In genomic region chr19:58551123-58551497, GRCh38 we compare ENCODE assay signal across 24 cellular contexts. TPM values are rescaled to one million over a fixed set of nuclear protein-coding genes. Genes with fewer than 3 reads are reported as not detected.
DNase-seq lines count a peak whose midpoint lies in the region; ATAC-seq, FAIRE-seq and TF ChIP-seq lines count a peak whose summit lies in the region.
"Had no signal": no experiment of that assay in that cellular context is flagged by ENCODE, and none has a peak within 500 bp of the region (broad histone marks: within the 10 kb centered on the region; RNA-seq: fewer than 3 reads in every experiment).

No MANE protein-coding gene starts in this region.

- 86% methylated on average over 1 of the region's 1 CpG for WGBS in HepG2 (ENCODE audit: low lambda C conversion rate)
- WGBS in right lobe of liver (ENCODE audit: insufficient coverage, low coverage, low lambda C conversion rate, missing lambda C conversion rate) = 36% methylated on average over 1 of the region's 1 CpG

- H3K27me3 ChIP-seq in HepG2 (ENCODE audit: control insufficient read depth in 1 of 2, insufficient read depth in 2 of 2, low read length in 2 of 2) = no peaks in the 10 kb centered on the region
- no peaks in the 10 kb centered on the region for H3K27me3 ChIP-seq in right lobe of liver
- no peaks in the 10 kb centered on the region for H3K27me3 ChIP-seq in HAP-1 (ENCODE audit: low read depth)
- H3K27me3 ChIP-seq: BLaER1, SJSA1 had no signal

- POLR2A ChIA-PET in HepG2 (lab: Yijun Ruan, JAX) = interaction anchor here (0.6 to 2.5 kb wide), 4 partner anchors 8 to 37 kb away, joined by 3 to 8 read pairs (median 4); partner anchors contain the start of gene ZBTB45

- BruUV-seq in HepG2 (replicated peaks; lab: Mats Ljungman, UMichigan) = no TSS peak

- H3K4me3 ChIP-seq in HepG2 (replicated peaks in 1 of 3; ENCODE audit: insufficient read depth in 1 of 3, low read depth in 2 of 3, low read length in 3 of 3) (no peak overlapping the region), right lobe of liver (no peak overlapping the region), HAP-1 (no peak overlapping the region)
- H3K4me3 ChIP-seq: BLaER1, SJSA1 had no signal

- peaks cover 34% of the 10 kb centered on the region for H3K4me1 ChIP-seq in HepG2 (ENCODE audit: insufficient read depth, low read length)
- peaks cover 0 to 21% (median 9%) of the 10 kb centered on the region in 4 donors for H3K4me1 ChIP-seq in right lobe of liver
- peaks cover 15% of the 10 kb centered on the region for H3K4me1 ChIP-seq in HAP-1

- no peak for ATAC-seq in HepG2
- no peak for ATAC-seq in right lobe of liver
- no peak for ATAC-seq in T-helper 17 cell
- ATAC-seq in stimulated activated naive B cell treated with anti-CD40 and anti-IgM and Interleukin-4, amounts not matched to agents 10 μg/mL and 1 μg/mL and 100 μg/mL, for 72 hours (replicated peaks) = no peak
- ATAC-seq: esophagus mucosa, T-cell had no signal

- no peak for TF ChIP-seq EP300 in HepG2 (IDR thresholded peaks at IDR 0.05; ENCODE audit: low read depth in 2 of 2, low read length in 2 of 2)
- TF ChIP-seq EP300 in HepG2 (CRISPR knock-in tag; IDR thresholded peaks at IDR 0.05; ENCODE audit: borderline replicate concordance) = no peak

- H3K27ac Mint-ChIP-seq in T-helper 17 cell (peak overlapping the region; percentile 14), endothelial cell (ENCODE audit: unreplicated experiment) (no peak overlapping the region)
- H3K27ac Mint-ChIP-seq in stimulated activated naive B cell treated with anti-CD40 and anti-IgM and Interleukin-4, amounts not matched to agents 10 μg/mL and 1 μg/mL and 100 μg/mL, for 72 hours = peak overlapping the region; percentile 90
- H3K27ac Mint-ChIP-seq: dendritic cell treated with granulocyte-macrophage colony-stimulating factor and Interleukin-4, amounts not matched to agents 40 ng/mL and 50 ng/mL, for 4 days; T-cell had no signal

- peaks cover 37% of the 10 kb centered on the region for H3K4me1 Mint-ChIP-seq in T-helper 17 cell
- peaks cover 19% of the 10 kb centered on the region for H3K4me1 Mint-ChIP-seq in endothelial cell (ENCODE audit: unreplicated experiment)
- H3K4me1 Mint-ChIP-seq in stimulated activated naive B cell treated with anti-CD40 and anti-IgM and Interleukin-4, amounts not matched to agents 10 μg/mL and 1 μg/mL and 100 μg/mL, for 72 hours = peaks cover 48 to 70% of the 10 kb centered on the region in 2 donors

- no peak for FAIRE-seq in HepG2 (lab: Jason Lieb, UNC)
- FAIRE-seq: TTC549 had no signal

- TF ChIP-seq CTCF in HepG2 (CRISPR knock-in tag; IDR thresholded peaks at IDR 0.05) (no peak), right lobe of liver (IDR thresholded peaks at IDR 0.05) (no peak), endothelial cell (IDR thresholded peaks at IDR 0.05; ENCODE audit: unreplicated experiment) (no peak)

- H2AFZ ChIP-seq in HepG2 (ENCODE audit: low read length) = no peak overlapping the region

- CTCF ChIA-PET in HepG2 (lab: Yijun Ruan, JAX; ENCODE audit: low intra/inter-chr PET ratio, low total read pairs) = no interaction called here

- TF ChIP-seq RAD21 in HepG2 (CRISPR knock-in tag; IDR thresholded peaks at IDR 0.05) = no peak

- no peaks in the 10 kb centered on the region for H3K9me3 Mint-ChIP-seq in endothelial cell (ENCODE audit: unreplicated experiment)
- no peaks in the 10 kb centered on the region for H3K9me3 Mint-ChIP-seq in stimulated activated naive B cell treated with anti-CD40 and anti-IgM and Interleukin-4, amounts not matched to agents 10 μg/mL and 1 μg/mL and 100 μg/mL, for 72 hours
- H3K9me3 Mint-ChIP-seq: dendritic cell treated with granulocyte-macrophage colony-stimulating factor and Interleukin-4, amounts not matched to agents 40 ng/mL and 50 ng/mL, for 4 days; T-cell had no signal

- in situ Hi-C loops in HepG2 (cut with HindIII; ENCODE audit: extremely low pct_ligation_motif_present, low pct_unique_long_range_greater_than_20kb) (no loop called here), HAP-1 (cut with MboI; ENCODE audit: low sequenced_read_pairs) (no loop called here)

- H3K27ac ChIP-seq in HepG2 (ENCODE audit: extremely low read length, insufficient read depth, low read length) (no peak overlapping the region), right lobe of liver (no peak overlapping the region)
- H3K27ac ChIP-seq: BLaER1, SJSA1 had no signal

- H3K36me3 Mint-ChIP-seq in T-helper 17 cell (ENCODE audit: low read depth) (peaks cover 16% of the 10 kb centered on the region), endothelial cell (ENCODE audit: low read depth, unreplicated experiment) (peaks cover 51% of the 10 kb centered on the region)
- H3K36me3 Mint-ChIP-seq in stimulated activated naive B cell treated with anti-CD40 and anti-IgM and Interleukin-4, amounts not matched to agents 10 μg/mL and 1 μg/mL and 100 μg/mL, for 72 hours = peaks cover 63 to 74% of the 10 kb centered on the region in 2 donors

- no peak overlapping the region for H3K4me3 Mint-ChIP-seq in T-helper 17 cell
- H3K4me3 Mint-ChIP-seq in endothelial cell (ENCODE audit: unreplicated experiment) = peak overlapping the region; percentile 79
- no peak overlapping the region for H3K4me3 Mint-ChIP-seq in stimulated activated naive B cell treated with anti-CD40 and anti-IgM and Interleukin-4, amounts not matched to agents 10 μg/mL and 1 μg/mL and 100 μg/mL, for 72 hours
- H3K4me3 Mint-ChIP-seq: dendritic cell treated with granulocyte-macrophage colony-stimulating factor and Interleukin-4, amounts not matched to agents 40 ng/mL and 50 ng/mL, for 4 days had no signal

- H3K4me2 ChIP-seq in HepG2 (ENCODE audit: low read depth, low read length) = no peak overlapping the region
- H3K4me2 ChIP-seq: BLaER1 had no signal

- intact Hi-C loops in HepG2 (cut with micrococcal nuclease; ENCODE audit: unreplicated experiment) (no loop called here), right lobe of liver (cut with DNase I) (no loop called here)

- no peak for DNase-seq in HepG2 (ENCODE audit: low spot score)
- no peak for DNase-seq in right lobe of liver
- DNase-seq in T-helper 17 cell = no peak
- DNase-seq in endothelial cell (ENCODE audit: low spot score) = no peak
- DNase-seq in stimulated activated naive B cell treated with anti-CD40 and anti-IgM and Interleukin-4, amounts not matched to agents 10 μg/mL and 1 μg/mL and 100 μg/mL, for 72 hours = no peak
- no peak for DNase-seq in NCI-H345 (lab: John Stamatoyannopoulos, UW)
- DNase-seq in stimulated activated naive CD4-positive, alpha-beta T cell treated with Interleukin-2 at 50 U/mL for 16 hours (lab: John Stamatoyannopoulos, UW) = no peak
- no peak for DNase-seq in HAP-1 (ENCODE audit: low spot score in 2 of 2)
- DNase-seq: activated CD4-positive, alpha-beta T cell treated with anti-CD3 and anti-CD28 coated beads, Interleukin-2, amount 50 U/mL, for 48 hours; activated CD8-positive, alpha-beta memory T cell treated with anti-CD3 and anti-CD28 coated beads, Interleukin-2, amount 50 U/mL, for 4 hours; central memory CD4-positive, alpha-beta T cell; mesendoderm; NCI-H1092; NCI-H1694 treated with DMSO at 0.1 percent for 48 hours; occipital lobe; stimulated activated CD4-positive, alpha-beta T cell treated with anti-CD3 and anti-CD28 coated beads, Interleukin-4, amount 100 ng/mL, for 1 hour; substantia nigra; trophoblast cell had no signal

- H3K27me3 Mint-ChIP-seq in T-helper 17 cell (no peaks in the 10 kb centered on the region), endothelial cell (ENCODE audit: unreplicated experiment) (peaks cover 15% of the 10 kb centered on the region)
- H3K27me3 Mint-ChIP-seq in stimulated activated naive B cell treated with anti-CD40 and anti-IgM and Interleukin-4, amounts not matched to agents 10 μg/mL and 1 μg/mL and 100 μg/mL, for 72 hours = no peaks in the 10 kb centered on the region
- H3K27me3 Mint-ChIP-seq: dendritic cell treated with granulocyte-macrophage colony-stimulating factor and Interleukin-4, amounts not matched to agents 40 ng/mL and 50 ng/mL, for 4 days; T-cell had no signal

- peak in 1 of 2 experiments; percentile 35; a peak in 2 of 4 replicates for TF ChIP-seq POLR2A in HepG2 (IDR thresholded peaks at IDR 0.05; ENCODE audit: insufficient read depth in 1 of 2, low read depth in 2 of 2, low read length in 2 of 2)
- TF ChIP-seq POLR2A in right lobe of liver (IDR thresholded peaks at IDR 0.05) = no peak

- peaks cover 35% of the 10 kb centered on the region for H4K20me1 ChIP-seq in HepG2 (ENCODE audit: insufficient read depth, low read length)

- H3K9ac ChIP-seq in HepG2 (ENCODE audit: insufficient read depth, low read depth, low read length) = no peak overlapping the region
- H3K9ac ChIP-seq: BLaER1 had no signal

- H3K79me2 ChIP-seq in HepG2 (ENCODE audit: insufficient read depth, low read length) = peaks cover 26% of the 10 kb centered on the region

- H3K9me3 ChIP-seq in HepG2 (ENCODE audit: low read length) = no peaks in the 10 kb centered on the region
- no peaks in the 10 kb centered on the region for H3K9me3 ChIP-seq in right lobe of liver
- no peaks in the 10 kb centered on the region for H3K9me3 ChIP-seq in T-helper 17 cell (ENCODE audit: control insufficient read depth, low read length, poor library complexity, severe bottlenecking)
- H3K9me3 ChIP-seq in HAP-1 = no peaks in the 10 kb centered on the region
- H3K9me3 ChIP-seq: BLaER1, SJSA1 had no signal

- H3K36me3 ChIP-seq in HepG2 (replicated peaks in 1 of 2; ENCODE audit: control insufficient read depth in 1 of 2, insufficient read depth in 2 of 2, low read length in 2 of 2) (peaks cover 37 to 65% of the 10 kb centered on the region in 2 experiments), right lobe of liver (peaks cover 17 to 64% (median 40%) of the 10 kb centered on the region in 4 donors), HAP-1 (replicated peaks) (peaks cover 73% of the 10 kb centered on the region)

RNA-seq across cellular contexts. Expression of gene CHMP2A, which starts 3.8 kb away (rescaled TPM):
- total RNA-seq in HepG2 (2016; rRNA removed; fragmentation: Illumina TruSeq; extraction: Trizol) = 55.0 and 70.9 TPM in 2 replicates
- 45.6 and 61.8 TPM in 2 replicates for total RNA-seq in HepG2 (2016; cell fraction: cytosol; rRNA removed; fragmentation: Illumina TruSeq; extraction: Trizol; ENCODE audit: low read depth)
- total RNA-seq in HepG2 (2016; cell fraction: insoluble cytoplasmic fraction; rRNA removed; fragmentation: Illumina TruSeq; extraction: Trizol) = 56.2 and 72.4 TPM in 2 replicates
- total RNA-seq in HepG2 (2016; cell fraction: membrane; rRNA removed; fragmentation: Illumina TruSeq; extraction: Trizol) = 35.3 and 50.0 TPM in 2 replicates
- total RNA-seq in HepG2 (2016; cell fraction: nucleus; rRNA removed; fragmentation: Illumina TruSeq; extraction: Trizol) = 22.1 and 25.7 TPM in 2 replicates
- 49.7 and 51.4 TPM in 2 replicates for polyA plus RNA-seq in HepG2 (2011; rRNA removed)
- 61.9 and 66.7 TPM in 2 replicates for polyA plus RNA-seq in HepG2 (2011; cell fraction: cytosol; rRNA removed)
- polyA plus RNA-seq in HepG2 (2011; cell fraction: nucleus; rRNA removed) = 108 and 113 TPM in 2 replicates
- polyA plus RNA-seq in HepG2 (2012) = 41.7 and 46.0 TPM in 2 replicates
- polyA plus RNA-seq in HepG2 (2016; cell fraction: cytosol; fragmentation: Illumina TruSeq; extraction: Trizol; ENCODE audit: low read depth) = 56.7 and 73.4 TPM in 2 replicates
- polyA plus RNA-seq in HepG2 (2016; cell fraction: insoluble cytoplasmic fraction; fragmentation: Illumina TruSeq; extraction: Trizol; ENCODE audit: low read depth) = 88.0 and 94.2 TPM in 2 replicates
- 38.7 and 48.0 TPM in 2 replicates for polyA plus RNA-seq in HepG2 (2016; cell fraction: membrane; fragmentation: Illumina TruSeq; extraction: Trizol; ENCODE audit: low read depth)
- 55.6 and 56.2 TPM in 2 replicates for polyA plus RNA-seq in HepG2 (2016; cell fraction: nucleus; fragmentation: Illumina TruSeq; extraction: Trizol; ENCODE audit: insufficient read depth, low read depth)
- 46.3 and 131 TPM in 2 replicates for polyA minus RNA-seq in HepG2 (2011; rRNA and poly(A)+ RNA removed; ENCODE audit: low replicate concordance)
- 25.4 and 27.7 TPM in 2 replicates for polyA minus RNA-seq in HepG2 (2011; cell fraction: cytosol; rRNA and poly(A)+ RNA removed)
- 21.0 and 24.5 TPM in 2 replicates for polyA minus RNA-seq in HepG2 (2011; cell fraction: nucleus; rRNA and poly(A)+ RNA removed)
- total RNA-seq in right lobe of liver = 10 to 100 TPM; 62.1 to 90.9 (median 70.7) TPM
- total RNA-seq in T-helper 17 cell = 10 to 100 TPM; 74.8 to 88.8 TPM
- total RNA-seq in endothelial cell (ENCODE audit: unreplicated experiment) = 130 TPM

RNA-seq across cellular contexts. Expression of gene TRIM28, which starts 7.2 kb away (rescaled TPM):
- total RNA-seq in HepG2 (2016; rRNA removed; fragmentation: Illumina TruSeq; extraction: Trizol) = 302 and 361 TPM in 2 replicates
- total RNA-seq in HepG2 (2016; cell fraction: cytosol; rRNA removed; fragmentation: Illumina TruSeq; extraction: Trizol; ENCODE audit: low read depth) = 29.3 and 34.8 TPM in 2 replicates
- 282 and 373 TPM in 2 replicates for total RNA-seq in HepG2 (2016; cell fraction: insoluble cytoplasmic fraction; rRNA removed; fragmentation: Illumina TruSeq; extraction: Trizol)
- total RNA-seq in HepG2 (2016; cell fraction: membrane; rRNA removed; fragmentation: Illumina TruSeq; extraction: Trizol) = 118 and 119 TPM in 2 replicates
- 266 and 307 TPM in 2 replicates for total RNA-seq in HepG2 (2016; cell fraction: nucleus; rRNA removed; fragmentation: Illumina TruSeq; extraction: Trizol)
- 439 and 461 TPM in 2 replicates for polyA plus RNA-seq in HepG2 (2011; rRNA removed)
- 192 and 284 TPM in 2 replicates for polyA plus RNA-seq in HepG2 (2011; cell fraction: cytosol; rRNA removed)
- 913 and 1,149 TPM in 2 replicates for polyA plus RNA-seq in HepG2 (2011; cell fraction: nucleus; rRNA removed)
- polyA plus RNA-seq in HepG2 (2012) = 400 and 525 TPM in 2 replicates
- polyA plus RNA-seq in HepG2 (2016; cell fraction: cytosol; fragmentation: Illumina TruSeq; extraction: Trizol; ENCODE audit: low read depth) = 31.8 and 43.0 TPM in 2 replicates
- polyA plus RNA-seq in HepG2 (2016; cell fraction: insoluble cytoplasmic fraction; fragmentation: Illumina TruSeq; extraction: Trizol; ENCODE audit: low read depth) = 296 and 460 TPM in 2 replicates
- 94.7 and 105 TPM in 2 replicates for polyA plus RNA-seq in HepG2 (2016; cell fraction: membrane; fragmentation: Illumina TruSeq; extraction: Trizol; ENCODE audit: low read depth)
- polyA plus RNA-seq in HepG2 (2016; cell fraction: nucleus; fragmentation: Illumina TruSeq; extraction: Trizol; ENCODE audit: insufficient read depth, low read depth) = 574 and 592 TPM in 2 replicates
- 1,983 and 2,170 TPM in 2 replicates for polyA minus RNA-seq in HepG2 (2011; rRNA and poly(A)+ RNA removed; ENCODE audit: low replicate concordance)
- polyA minus RNA-seq in HepG2 (2011; cell fraction: cytosol; rRNA and poly(A)+ RNA removed) = 465 and 488 TPM in 2 replicates
- polyA minus RNA-seq in HepG2 (2011; cell fraction: nucleus; rRNA and poly(A)+ RNA removed) = 351 and 419 TPM in 2 replicates
- 100 to 1,000 TPM in 3 of 6 experiments, 10 to 100 TPM in 3; 75.4 to 106 (median 94.7) TPM for total RNA-seq in right lobe of liver
- total RNA-seq in T-helper 17 cell = 100 to 1,000 TPM; 427 to 525 TPM
- 457 TPM for total RNA-seq in endothelial cell (ENCODE audit: unreplicated experiment)

RNA-seq across cellular contexts. Expression of gene UBE2M, which starts 7.3 kb away (rescaled TPM):
- total RNA-seq in HepG2 (2016; rRNA removed; fragmentation: Illumina TruSeq; extraction: Trizol) = 29.5 and 36.2 TPM in 2 replicates
- total RNA-seq in HepG2 (2016; cell fraction: cytosol; rRNA removed; fragmentation: Illumina TruSeq; extraction: Trizol; ENCODE audit: low read depth) = 14.2 and 15.5 TPM in 2 replicates
- 25.4 and 36.1 TPM in 2 replicates for total RNA-seq in HepG2 (2016; cell fraction: insoluble cytoplasmic fraction; rRNA removed; fragmentation: Illumina TruSeq; extraction: Trizol)
- 26.0 and 30.0 TPM in 2 replicates for total RNA-seq in HepG2 (2016; cell fraction: membrane; rRNA removed; fragmentation: Illumina TruSeq; extraction: Trizol)
- total RNA-seq in HepG2 (2016; cell fraction: nucleus; rRNA removed; fragmentation: Illumina TruSeq; extraction: Trizol) = 14.4 and 19.6 TPM in 2 replicates
- 50.3 and 55.5 TPM in 2 replicates for polyA plus RNA-seq in HepG2 (2011; rRNA removed)
- 32.0 and 34.7 TPM in 2 replicates for polyA plus RNA-seq in HepG2 (2011; cell fraction: cytosol; rRNA removed)
- 59.9 and 61.9 TPM in 2 replicates for polyA plus RNA-seq in HepG2 (2011; cell fraction: nucleus; rRNA removed)
- polyA plus RNA-seq in HepG2 (2012) = 47.3 and 47.7 TPM in 2 replicates
- polyA plus RNA-seq in HepG2 (2016; cell fraction: cytosol; fragmentation: Illumina TruSeq; extraction: Trizol; ENCODE audit: low read depth) = 22.8 and 27.9 TPM in 2 replicates
- polyA plus RNA-seq in HepG2 (2016; cell fraction: insoluble cytoplasmic fraction; fragmentation: Illumina TruSeq; extraction: Trizol; ENCODE audit: low read depth) = 54.2 and 62.5 TPM in 2 replicates
- polyA plus RNA-seq in HepG2 (2016; cell fraction: membrane; fragmentation: Illumina TruSeq; extraction: Trizol; ENCODE audit: low read depth) = 30.4 and 40.6 TPM in 2 replicates
- 53.2 and 66.7 TPM in 2 replicates for polyA plus RNA-seq in HepG2 (2016; cell fraction: nucleus; fragmentation: Illumina TruSeq; extraction: Trizol; ENCODE audit: insufficient read depth, low read depth)
- polyA minus RNA-seq in HepG2 (2011; rRNA and poly(A)+ RNA removed; ENCODE audit: low replicate concordance) = 39.7 and 154 TPM in 2 replicates
- polyA minus RNA-seq in HepG2 (2011; cell fraction: cytosol; rRNA and poly(A)+ RNA removed) = 26.9 and 27.3 TPM in 2 replicates
- polyA minus RNA-seq in HepG2 (2011; cell fraction: nucleus; rRNA and poly(A)+ RNA removed) = 20.8 and 23.0 TPM in 2 replicates
- 10 to 100 TPM; 16.0 to 23.5 (median 20.7) TPM for total RNA-seq in right lobe of liver
- 10 to 100 TPM; 36.1 to 63.5 TPM for total RNA-seq in T-helper 17 cell
- total RNA-seq in endothelial cell (ENCODE audit: unreplicated experiment) = 81.6 TPM

RNA-seq across cellular contexts. Expression of gene MZF1, which starts 22.0 kb away (rescaled TPM):
- total RNA-seq in HepG2 (2016; rRNA removed; fragmentation: Illumina TruSeq; extraction: Trizol) = 1.3 and 3.1 TPM in 2 replicates
- 0.97 and 1.1 TPM in 2 replicates for total RNA-seq in HepG2 (2016; cell fraction: cytosol; rRNA removed; fragmentation: Illumina TruSeq; extraction: Trizol; ENCODE audit: low read depth)
- 1.0 and 3.4 TPM in 2 replicates for total RNA-seq in HepG2 (2016; cell fraction: insoluble cytoplasmic fraction; rRNA removed; fragmentation: Illumina TruSeq; extraction: Trizol)
- 1.1 and 1.4 TPM in 2 replicates for total RNA-seq in HepG2 (2016; cell fraction: membrane; rRNA removed; fragmentation: Illumina TruSeq; extraction: Trizol)
- total RNA-seq in HepG2 (2016; cell fraction: nucleus; rRNA removed; fragmentation: Illumina TruSeq; extraction: Trizol) = 3.8 and 4.3 TPM in 2 replicates
- 8.1 and 10.0 TPM in 2 replicates for polyA plus RNA-seq in HepG2 (2011; rRNA removed)
- 3.4 and 6.6 TPM in 2 replicates for polyA plus RNA-seq in HepG2 (2011; cell fraction: cytosol; rRNA removed)
- polyA plus RNA-seq in HepG2 (2011; cell fraction: nucleus; rRNA removed) = 73.5 and 84.6 TPM in 2 replicates
- polyA plus RNA-seq in HepG2 (2012) = 4.8 and 6.6 TPM in 2 replicates
- 0.12 and 0.23 TPM in 2 replicates for polyA plus RNA-seq in HepG2 (2016; cell fraction: cytosol; fragmentation: Illumina TruSeq; extraction: Trizol; ENCODE audit: low read depth)
- polyA plus RNA-seq in HepG2 (2016; cell fraction: insoluble cytoplasmic fraction; fragmentation: Illumina TruSeq; extraction: Trizol; ENCODE audit: low read depth) = 1.3 and 1.5 TPM in 2 replicates
- polyA plus RNA-seq in HepG2 (2016; cell fraction: membrane; fragmentation: Illumina TruSeq; extraction: Trizol; ENCODE audit: low read depth) = 0.18 and 0.57 TPM in 2 replicates
- 15.9 and 16.0 TPM in 2 replicates for polyA plus RNA-seq in HepG2 (2016; cell fraction: nucleus; fragmentation: Illumina TruSeq; extraction: Trizol; ENCODE audit: insufficient read depth, low read depth)
- polyA minus RNA-seq in HepG2 (2011; rRNA and poly(A)+ RNA removed; ENCODE audit: low replicate concordance) = 12.8 and 32.3 TPM in 2 replicates
- 1.9 and 3.2 TPM in 2 replicates for polyA minus RNA-seq in HepG2 (2011; cell fraction: cytosol; rRNA and poly(A)+ RNA removed)
- 11.1 and 11.8 TPM in 2 replicates for polyA minus RNA-seq in HepG2 (2011; cell fraction: nucleus; rRNA and poly(A)+ RNA removed)
- total RNA-seq in right lobe of liver = 10 to 100 TPM in 5 of 6 experiments, 1 to 10 TPM in 1; 8.2 to 19.9 (median 14.1) TPM
- total RNA-seq in T-helper 17 cell = 10 to 100 TPM; 29.9 to 34.0 TPM
- 18.6 TPM for total RNA-seq in endothelial cell (ENCODE audit: unreplicated experiment)

RNA-seq across cellular contexts. Expression of gene ZBTB45, which starts 31.5 kb away (rescaled TPM):
- total RNA-seq in HepG2 (2016; rRNA removed; fragmentation: Illumina TruSeq; extraction: Trizol) (2.0 and 3.7 TPM in 2 replicates), right lobe of liver (1 to 10 TPM; 3.5 to 4.8 (median 4.3) TPM), T-helper 17 cell (1 to 10 TPM; 7.0 to 8.2 TPM), endothelial cell (ENCODE audit: unreplicated experiment) (22.2 TPM)
- total RNA-seq in HepG2 (2016; cell fraction: cytosol; rRNA removed; fragmentation: Illumina TruSeq; extraction: Trizol; ENCODE audit: low read depth) = 1.0 and 1.1 TPM in 2 replicates
- 1.9 and 3.8 TPM in 2 replicates for total RNA-seq in HepG2 (2016; cell fraction: insoluble cytoplasmic fraction; rRNA removed; fragmentation: Illumina TruSeq; extraction: Trizol)
- total RNA-seq in HepG2 (2016; cell fraction: membrane; rRNA removed; fragmentation: Illumina TruSeq; extraction: Trizol) = 2.8 TPM in 2 replicates
- 2.7 and 3.4 TPM in 2 replicates for total RNA-seq in HepG2 (2016; cell fraction: nucleus; rRNA removed; fragmentation: Illumina TruSeq; extraction: Trizol)
- 3.0 and 3.2 TPM in 2 replicates for polyA plus RNA-seq in HepG2 (2011; rRNA removed)
- 1.7 and 2.6 TPM in 2 replicates for polyA plus RNA-seq in HepG2 (2011; cell fraction: cytosol; rRNA removed)
- 10.2 and 12.2 TPM in 2 replicates for polyA plus RNA-seq in HepG2 (2011; cell fraction: nucleus; rRNA removed)
- polyA plus RNA-seq in HepG2 (2012) = 2.7 and 4.2 TPM in 2 replicates
- 0.78 and 0.83 TPM in 2 replicates for polyA plus RNA-seq in HepG2 (2016; cell fraction: cytosol; fragmentation: Illumina TruSeq; extraction: Trizol; ENCODE audit: low read depth)
- 3.5 and 3.8 TPM in 2 replicates for polyA plus RNA-seq in HepG2 (2016; cell fraction: insoluble cytoplasmic fraction; fragmentation: Illumina TruSeq; extraction: Trizol; ENCODE audit: low read depth)
- 2.0 and 2.4 TPM in 2 replicates for polyA plus RNA-seq in HepG2 (2016; cell fraction: membrane; fragmentation: Illumina TruSeq; extraction: Trizol; ENCODE audit: low read depth)
- 6.2 and 6.8 TPM in 2 replicates for polyA plus RNA-seq in HepG2 (2016; cell fraction: nucleus; fragmentation: Illumina TruSeq; extraction: Trizol; ENCODE audit: insufficient read depth, low read depth)
- 6.6 and 8.8 TPM in 2 replicates for polyA minus RNA-seq in HepG2 (2011; rRNA and poly(A)+ RNA removed; ENCODE audit: low replicate concordance)
- polyA minus RNA-seq in HepG2 (2011; cell fraction: cytosol; rRNA and poly(A)+ RNA removed) = 2.9 and 3.8 TPM in 2 replicates
- polyA minus RNA-seq in HepG2 (2011; cell fraction: nucleus; rRNA and poly(A)+ RNA removed) = 7.0 and 7.3 TPM in 2 replicates
